In genomic region chr1:174243451-174244000, GRCh38 we compare ENCODE assay signal across 22 cellular contexts.
DNase-seq lines count a peak whose midpoint lies in the region; ATAC-seq and TF ChIP-seq lines count a peak whose summit lies in the region.
"Had no signal": no experiment of that assay in that cellular context is flagged by ENCODE, and none has a peak within 500 bp of the region (broad histone marks: within the 10 kb centered on the region; RNA-seq: fewer than 3 reads in every experiment).

No MANE protein-coding gene starts in this region.

- no peak for TF ChIP-seq POLR2A in heart left ventricle (IDR thresholded peaks at IDR 0.05)

- H3K4me2 ChIP-seq in osteoblast (ENCODE audit: insufficient read depth, low read length) = no peak overlapping the region
- H3K4me2 ChIP-seq: KMS-11 had no signal

- H3K4me1 ChIP-seq in heart left ventricle = peaks cover 0 to 29% (median 0%) of the 10 kb centered on the region in 12 donors
- H3K4me1 ChIP-seq in right atrium auricular region = no peaks in the 10 kb centered on the region
- H3K4me1 ChIP-seq in osteoblast (ENCODE audit: insufficient read depth, low read length) = no peaks in the 10 kb centered on the region

- no peak overlapping the region for H3K4me3 ChIP-seq in heart left ventricle
- H3K4me3 ChIP-seq in right atrium auricular region = no peak overlapping the region
- H3K4me3 ChIP-seq in osteoblast (ENCODE audit: insufficient read depth, low read length) = no peak overlapping the region

- ATAC-seq in heart left ventricle (peak in 3 of 4 donors; percentile 53 to 75 (median 64)), HG02759 (IDR thresholded peaks at IDR 0.05; ENCODE audit: unreplicated experiment) (no peak), GM21786 (IDR thresholded peaks at IDR 0.05; ENCODE audit: unreplicated experiment) (no peak)
- ATAC-seq: Panc1 had no signal

- H3K36me3 ChIP-seq in heart left ventricle = peaks cover 0 to 60% (median 36%) of the 10 kb centered on the region in 9 donors
- H3K36me3 ChIP-seq in right atrium auricular region = peaks cover 15% of the 10 kb centered on the region
- no peaks in the 10 kb centered on the region for H3K36me3 ChIP-seq in osteoblast (ENCODE audit: insufficient read depth, low read length)

- DNase-seq in heart left ventricle (no peak), right atrium auricular region (ENCODE audit: low spot score) (no peak), LHCN-M2 (ENCODE audit: low read depth) (peak; percentile 31), astrocyte of the hippocampus (ENCODE audit: low read depth, low spot score) (peak; percentile 51), myocyte (ENCODE audit: low read depth) (peak; percentile 19), osteoblast (ENCODE audit: insufficient read length, low spot score, missing footprints) (no peak)
- DNase-seq: AML-193; Calu3; CD8-positive, alpha-beta memory T cell; DMS153; GDM1; H7; MV-4-11; NCI-H1417; NCI-H1694 treated with DMSO at 0.1 percent for 48 hours; NCI-H2081 treated with DMSO at 0.1 percent for 48 hours; NCI-H524 treated with DMSO at 0.1 percent for 48 hours; NCI-H82 had no signal

- no peaks in the 10 kb centered on the region for H3K79me2 ChIP-seq in osteoblast (ENCODE audit: insufficient read depth, low read length)

- no peaks in the 10 kb centered on the region for H4K20me1 ChIP-seq in osteoblast (ENCODE audit: insufficient read depth, low read length)

- H2AFZ ChIP-seq in osteoblast (ENCODE audit: low read length) = no peak overlapping the region

- 50 to 68% (median 59%) methylated on average over 3 of the region's 3 CpGs for WGBS in heart left ventricle, 4 donors

- no peak for TF ChIP-seq CTCF in heart left ventricle (IDR thresholded peaks at IDR 0.05)
- TF ChIP-seq CTCF in right atrium auricular region (IDR thresholded peaks at IDR 0.05) = no peak
- TF ChIP-seq CTCF in osteoblast (IDR thresholded peaks at IDR 0.05; ENCODE audit: extremely low read depth, low read depth, low read length) = no peak

- intact Hi-C loops in heart left ventricle (cut with DNase I) = loop anchor here in 1 of 10 donors (10.0 kb wide), 1 partner anchor 129 kb away; no protein-coding TSS in a partner anchor

- no peaks in the 10 kb centered on the region for H3K27me3 ChIP-seq in heart left ventricle
- no peaks in the 10 kb centered on the region for H3K27me3 ChIP-seq in right atrium auricular region
- no peaks in the 10 kb centered on the region for H3K27me3 ChIP-seq in osteoblast (ENCODE audit: insufficient read depth, low read length)

- H3K27ac ChIP-seq in heart left ventricle (peak overlapping the region in 1 of 12 donors; percentile 17), right atrium auricular region (peak overlapping the region in 1 of 2 donors; percentile 18), osteoblast (ENCODE audit: low read depth, low read length) (no peak overlapping the region)
- H3K27ac ChIP-seq: KMS-11 had no signal

- H3K9me3 ChIP-seq in heart left ventricle = no peaks in the 10 kb centered on the region
- H3K9me3 ChIP-seq in right atrium auricular region = no peaks in the 10 kb centered on the region
- no peaks in the 10 kb centered on the region for H3K9me3 ChIP-seq in osteoblast (ENCODE audit: low read depth, low read length)

Comparison
In these comparisons a context has a peak if more than half of its experiments do, and no peak if none do; other contexts are left out.
1. ATAC-seq: peak in heart left ventricle (3 of 4); none in HG02759 (single experiment) and GM21786 (single experiment).
2. DNase-seq: peak in LHCN-M2 (single experiment), astrocyte of the hippocampus (single experiment) and myocyte (single experiment); none in heart left ventricle (0 of 5), right atrium auricular region (single experiment) and osteoblast (single experiment).